ENCODE assay signal across 16 cellular contexts in the genomic region with DNA sequence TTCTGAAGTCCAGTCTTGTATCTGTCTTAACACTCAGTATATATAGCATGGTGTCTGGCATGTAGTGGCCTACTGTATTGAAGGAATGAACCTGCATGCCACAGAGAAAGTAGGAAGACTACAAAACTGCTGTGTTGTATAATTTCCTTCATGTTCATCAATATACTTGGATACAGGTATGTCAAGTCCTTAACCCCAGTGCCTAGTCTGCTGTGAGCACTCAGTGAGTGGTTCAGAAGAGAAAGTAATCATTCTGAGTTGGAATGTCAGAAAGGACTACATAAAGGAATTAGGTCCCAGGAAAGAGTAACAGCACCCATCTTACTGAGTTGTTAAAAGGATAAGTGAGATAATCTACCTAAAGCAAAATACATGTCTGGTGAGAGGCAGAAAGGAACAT. TPM values are rescaled to one million over a fixed set of nuclear protein-coding genes. Genes with fewer than 3 reads are reported as not detected.
DNase-seq lines count a peak whose midpoint lies in the region; ATAC-seq, FAIRE-seq and TF ChIP-seq lines count a peak whose summit lies in the region.
"Had no signal": no experiment of that assay in that cellular context is flagged by ENCODE, and none has a peak within 500 bp of the region (broad histone marks: within the 10 kb centered on the region; RNA-seq: fewer than 3 reads in every experiment).

No MANE protein-coding gene starts in this region.

- 0 out of 2 replicates have a peak overlapping the region, but pooled peaks have one; percentile 2 for H3K27ac ChIP-seq in 22Rv1
- peak overlapping the region; percentile 71; the same call in 1 of the 2 replicates for H3K27ac ChIP-seq in SK-N-MC
- no peak overlapping the region for H3K27ac ChIP-seq in endothelial cell of umbilical vein (ENCODE audit: insufficient read depth, low read depth, low read length)
- H3K27ac ChIP-seq: BLaER1 treated with 17β-estradiol and CSF1 and Interleukin-3, amounts not matched to agents 10 nM and 100 nM; VCaP had no signal

- POLR2A ChIA-PET in endothelial cell of umbilical vein (lab: Charles Lee): no interaction called here

- ATAC-seq in HG03159 (IDR thresholded peaks at IDR 0.05; ENCODE audit: unreplicated experiment): no peak

- DNase-seq in D341Med (ENCODE audit: low spot score) (peak; percentile 41), SK-N-MC (ENCODE audit: low read depth, low spot score) (no peak), endothelial cell of umbilical vein (ENCODE audit: low read depth, low spot score) (peak; percentile 12), immature natural killer cell (no peak), SHP77 treated with DMSO at 0.1 percent for 48 hours (lab: John Stamatoyannopoulos, UW) (no peak), NCI-H187 (lab: John Stamatoyannopoulos, UW) (no peak)
- DNase-seq: KG1; NCI-H2029; NCI-H69; Right ventricle myocardium superior; stimulated activated CD4-positive, alpha-beta T cell treated with anti-CD3 and anti-CD28 coated beads, Interleukin-4, amount 100 ng/mL, for 4 hours; stimulated activated naive CD4-positive, alpha-beta T cell had no signal

- H4K20me1 ChIP-seq in endothelial cell of umbilical vein (replicated peaks; ENCODE audit: control insufficient read depth, extremely low read depth, insufficient read depth, low read length): no peaks in the 10 kb centered on the region

- H3K79me2 ChIP-seq in endothelial cell of umbilical vein (ENCODE audit: control insufficient read depth, insufficient read depth, low read length): no peaks in the 10 kb centered on the region

- peaks cover 0 to 20% (median 14%) of the 10 kb centered on the region in 3 donors for H3K36me3 Mint-ChIP-seq in immature natural killer cell

- no peaks in the 10 kb centered on the region for H3K9me1 ChIP-seq in endothelial cell of umbilical vein (replicated peaks; ENCODE audit: control insufficient read depth, extremely low read depth, insufficient read depth, low read length)

- peaks cover 26 to 36% of the 10 kb centered on the region in 2 donors for H3K4me1 Mint-ChIP-seq in immature natural killer cell

- TF ChIP-seq CTCF in 22Rv1 (IDR thresholded peaks at IDR 0.05) (no peak), endothelial cell of umbilical vein (IDR thresholded peaks at IDR 0.05; ENCODE audit: extremely low read depth in 1 of 2, insufficient read depth in 1 of 2, low read depth in 1 of 2, low read length in 2 of 2) (no peak)

- dilution Hi-C loops in endothelial cell of umbilical vein (cut with MboI; ENCODE audit: extremely low pct_ligation_motif_present, low sequenced_read_pairs): no loop called here

- TF ChIP-seq POLR2A in endothelial cell of umbilical vein (IDR thresholded peaks at IDR 0.05; ENCODE audit: low read depth, low read length): no peak

- no peaks in the 10 kb centered on the region for H3K27me3 ChIP-seq in endothelial cell of umbilical vein (ENCODE audit: control insufficient read depth in 2 of 2, insufficient read depth in 2 of 2, low read length in 2 of 2)
- H3K27me3 ChIP-seq: BLaER1 treated with 17β-estradiol and CSF1 and Interleukin-3, amounts not matched to agents 10 nM and 100 nM had no signal

- no TSS peak for BruUV-seq in endothelial cell of umbilical vein (replicated peaks; lab: Mats Ljungman, UMichigan)

- intact Hi-C loops in endothelial cell of umbilical vein (cut with micrococcal nuclease): no loop called here

- no peaks in the 10 kb centered on the region for H3K9me3 ChIP-seq in SK-N-MC (ENCODE audit: low read depth, low read length)
- no peaks in the 10 kb centered on the region for H3K9me3 ChIP-seq in endothelial cell of umbilical vein (replicated peaks; ENCODE audit: control insufficient read depth, insufficient read depth, low read length)
- H3K9me3 ChIP-seq: BLaER1 treated with 17β-estradiol and CSF1 and Interleukin-3, amounts not matched to agents 10 nM and 100 nM had no signal

- no peak overlapping the region for H3K9ac ChIP-seq in SK-N-MC (ENCODE audit: insufficient read length)
- no peak overlapping the region for H3K9ac ChIP-seq in endothelial cell of umbilical vein (replicated peaks; ENCODE audit: extremely low read depth, insufficient read depth, low read length)
- H3K9ac ChIP-seq: BLaER1 treated with 17β-estradiol and CSF1 and Interleukin-3, amounts not matched to agents 10 nM and 100 nM had no signal

- no peak overlapping the region for H2AFZ ChIP-seq in endothelial cell of umbilical vein (ENCODE audit: low read depth, low read length)

- peak overlapping the region in 3 of 6 donors; percentile 40 to 68 (median 61) for H3K27ac Mint-ChIP-seq in immature natural killer cell

- H3K4me3 ChIP-seq in SK-N-MC (no peak overlapping the region), endothelial cell of umbilical vein (replicated peaks in 1 of 3; ENCODE audit: insufficient read depth in 1 of 3, low read depth in 1 of 3, low read length in 3 of 3) (no peak overlapping the region)
- H3K4me3 ChIP-seq: BLaER1 treated with 17β-estradiol and CSF1 and Interleukin-3, amounts not matched to agents 10 nM and 100 nM had no signal

- H3K9me3 Mint-ChIP-seq in immature natural killer cell: no peaks in the 10 kb centered on the region

- H3K27me3 Mint-ChIP-seq in immature natural killer cell (ENCODE audit: low read depth in 3 of 3): peaks cover 0 to 5% (median 0%) of the 10 kb centered on the region in 3 donors

- peaks cover 16% of the 10 kb centered on the region for H3K4me1 ChIP-seq in endothelial cell of umbilical vein (ENCODE audit: control insufficient read depth, extremely low read depth, insufficient read depth, low read length)

- CTCF ChIA-PET in endothelial cell of umbilical vein (lab: Charles Lee): interaction anchor here (1.0 kb wide), 2 partner anchors 11 to 487 kb away, joined by 3 to 4 read pairs; no protein-coding TSS in a partner anchor

- no peak overlapping the region for H3K4me2 ChIP-seq in endothelial cell of umbilical vein (ENCODE audit: insufficient read depth, low read length)
- H3K4me2 ChIP-seq: BLaER1 treated with 17β-estradiol and CSF1 and Interleukin-3, amounts not matched to agents 10 nM and 100 nM had no signal

- H3K4me3 Mint-ChIP-seq in immature natural killer cell: no peak overlapping the region

- H3K36me3 ChIP-seq in SK-N-MC (ENCODE audit: insufficient read depth, low read length) (peaks cover 58% of the 10 kb centered on the region), endothelial cell of umbilical vein (ENCODE audit: control insufficient read depth in 2 of 2, extremely low read depth in 1 of 2, insufficient read depth in 2 of 2, low read length in 2 of 2) (peaks cover 2 to 21% of the 10 kb centered on the region in 2 experiments)

- no peak for FAIRE-seq in endothelial cell of umbilical vein (lab: Jason Lieb, UNC)

TF ChIP-seq in endothelial cell of umbilical vein, 7 proteins besides CTCF, POLR2A, EP300 and RAD21:
- no peak for TF ChIP-seq GATA2 (IDR thresholded peaks at IDR 0.05; ENCODE audit: insufficient read depth, insufficient read length, low read depth, low read length)
- TF ChIP-seq MYC (IDR thresholded peaks at IDR 0.05; ENCODE audit: low read depth, low read length): no peak
- no peak for TF ChIP-seq FOS (IDR thresholded peaks at IDR 0.05; ENCODE audit: borderline replicate concordance, insufficient read depth, low read length)
- TF ChIP-seq POLR2AphosphoS5 (IDR thresholded peaks at IDR 0.05; ENCODE audit: insufficient read depth, low read depth, low read length): no peak
- TF ChIP-seq JUN (IDR thresholded peaks at IDR 0.05; ENCODE audit: borderline replicate concordance, insufficient read depth, insufficient read length, low read depth): no peak
- TF ChIP-seq, protein P1, sequence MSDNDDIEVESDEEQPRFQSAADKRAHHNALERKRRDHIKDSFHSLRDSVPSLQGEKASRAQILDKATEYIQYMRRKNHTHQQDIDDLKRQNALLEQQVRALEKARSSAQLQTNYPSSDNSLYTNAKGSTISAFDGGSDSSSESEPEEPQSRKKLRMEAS (IDR thresholded peaks at IDR 0.05; ENCODE audit: insufficient read depth, insufficient read length): no peak
- TF ChIP-seq EZH2 (IDR thresholded peaks at IDR 0.05; ENCODE audit: borderline replicate concordance, low read depth, low read length, severe bottlenecking): no peak

RNA-seq across cellular contexts. Expression of gene ABCE1, which starts 32.0 kb away (rescaled TPM):
- 107 and 114 TPM in 2 replicates for total RNA-seq in endothelial cell of umbilical vein
- polyA plus RNA-seq in endothelial cell of umbilical vein: 32.3 and 38.4 TPM in 2 replicates
- 75.8 and 87.0 TPM in 2 replicates for polyA plus RNA-seq in endothelial cell of umbilical vein (2011; cell fraction: cytosol; rRNA removed)
- polyA plus RNA-seq in endothelial cell of umbilical vein (2011; cell fraction: nucleus; rRNA removed): 106 and 121 TPM in 2 replicates
- polyA plus RNA-seq in endothelial cell of umbilical vein (2012): 87.0 and 110 TPM in 2 replicates
- 78.9 and 107 TPM in 2 replicates for polyA minus RNA-seq in endothelial cell of umbilical vein
- 21.8 TPM for polyA minus RNA-seq in endothelial cell of umbilical vein (2011; cell fraction: cytosol; rRNA and poly(A)+ RNA removed)
- 41.6 and 80.4 TPM in 2 replicates for polyA minus RNA-seq in endothelial cell of umbilical vein (2011; cell fraction: nucleus; rRNA and poly(A)+ RNA removed)
- 10 to 100 TPM; 29.2 to 47.6 (median 34.0) TPM for polyA plus RNA-seq in immature natural killer cell

RNA-seq across cellular contexts. Expression of gene ANAPC10, which starts 32.1 kb away (rescaled TPM):
- 21.4 and 24.0 TPM in 2 replicates for total RNA-seq in endothelial cell of umbilical vein
- polyA plus RNA-seq in endothelial cell of umbilical vein (11.9 and 15.7 TPM in 2 replicates), immature natural killer cell (10 to 100 TPM; 32.6 to 39.7 (median 33.0) TPM)
- 21.7 and 23.9 TPM in 2 replicates for polyA plus RNA-seq in endothelial cell of umbilical vein (2011; cell fraction: cytosol; rRNA removed)
- polyA plus RNA-seq in endothelial cell of umbilical vein (2011; cell fraction: nucleus; rRNA removed): 19.9 and 20.6 TPM in 2 replicates
- polyA plus RNA-seq in endothelial cell of umbilical vein (2012): 13.9 and 20.8 TPM in 2 replicates
- 16.2 and 18.7 TPM in 2 replicates for polyA minus RNA-seq in endothelial cell of umbilical vein
- polyA minus RNA-seq in endothelial cell of umbilical vein (2011; cell fraction: cytosol; rRNA and poly(A)+ RNA removed): 7.7 TPM
- polyA minus RNA-seq in endothelial cell of umbilical vein (2011; cell fraction: nucleus; rRNA and poly(A)+ RNA removed): 44.6 and 53.9 TPM in 2 replicates

RNA-seq across cellular contexts. Expression of gene OTUD4, which starts 50.3 kb away (rescaled TPM):
- 39.5 and 40.9 TPM in 2 replicates for total RNA-seq in endothelial cell of umbilical vein
- polyA plus RNA-seq in endothelial cell of umbilical vein (12.4 and 12.6 TPM in 2 replicates), immature natural killer cell (10 to 100 TPM in 1 of 3 donors, 1 to 10 TPM in 2; 3.0 to 13.0 (median 8.2) TPM)
- polyA plus RNA-seq in endothelial cell of umbilical vein (2011; cell fraction: cytosol; rRNA removed): 10.7 and 11.8 TPM in 2 replicates
- 31.8 and 35.9 TPM in 2 replicates for polyA plus RNA-seq in endothelial cell of umbilical vein (2011; cell fraction: nucleus; rRNA removed)
- polyA plus RNA-seq in endothelial cell of umbilical vein (2012): 15.1 and 21.9 TPM in 2 replicates
- 36.4 and 36.9 TPM in 2 replicates for polyA minus RNA-seq in endothelial cell of umbilical vein
- polyA minus RNA-seq in endothelial cell of umbilical vein (2011; cell fraction: cytosol; rRNA and poly(A)+ RNA removed): 13.3 TPM
- 44.9 and 70.4 TPM in 2 replicates for polyA minus RNA-seq in endothelial cell of umbilical vein (2011; cell fraction: nucleus; rRNA and poly(A)+ RNA removed)

Comparison
In these comparisons a context has a peak if more than half of its experiments do, and no peak if none do; other contexts are left out.
1. DNase-seq: peak in D341Med (single experiment) and endothelial cell of umbilical vein (single experiment); none in SK-N-MC (single experiment), immature natural killer cell (0 of 3), SHP77 treated with DMSO at 0.1 percent for 48 hours (single experiment) and NCI-H187 (0 of 2).